In genomic region chr19:44072543-44073401, GRCh38 we compare ENCODE assay signal across 8 cellular contexts. TPM values are rescaled to one million over a fixed set of nuclear protein-coding genes. Genes with fewer than 3 reads are reported as not detected.
A peak's percentile ranks its signal among the peaks of the same experiment; 100 is the strongest.
DNase-seq lines count a peak whose midpoint lies in the region; ATAC-seq and TF ChIP-seq lines count a peak whose summit lies in the region.

No MANE protein-coding gene starts in this region.

- H3K36me3 ChIP-seq in right atrium auricular region (peaks cover 9% of the 10 kb centered on the region), sigmoid colon (peaks cover 0 to 7% (median 2%) of the 10 kb centered on the region in 4 donors)

- H3K9me3 ChIP-seq in right atrium auricular region: peaks cover 0 to 13% of the 10 kb centered on the region in 2 donors
- peaks cover 0 to 10% (median 1%) of the 10 kb centered on the region in 4 donors for H3K9me3 ChIP-seq in sigmoid colon

- CTCF ChIA-PET in activated CD8-positive, alpha-beta T cell treated with anti-CD3 and anti-CD28 coated beads, Interleukin-2, amount 10 ng/mL, durations not matched to agents 7 days and 5 days (lab: Charles Lee): interaction anchor here (1.1 to 1.3 kb wide), 2 partner anchors 22 to 92 kb away, joined by 3 to 8 read pairs; partner anchors contain the start of gene ZNF226

- WGBS in sigmoid colon, 2 donors: 19 to 24% methylated on average over 18 of the region's 18 CpGs

- POLR2A ChIA-PET in activated CD8-positive, alpha-beta T cell treated with anti-CD3 and anti-CD28 coated beads, Interleukin-2, amount 10 ng/mL, durations not matched to agents 7 days and 5 days (lab: Charles Lee): interaction anchor here (0.6 to 1.2 kb wide), 3 partner anchors 14 to 69 kb away, joined by 3 to 4 read pairs (median 3); partner anchors contain the start of gene ZNF224

- peaks cover 33% of the 10 kb centered on the region for H3K4me1 Mint-ChIP-seq in activated naive CD4-positive, alpha-beta T cell treated with anti-CD3 and anti-CD28 coated beads, Interleukin-2, amount 50 U/mL, for 24 hours
- peaks cover 23% of the 10 kb centered on the region for H3K4me1 Mint-ChIP-seq in activated CD8-positive, alpha-beta T cell treated with anti-CD3 and anti-CD28 coated beads, Interleukin-2, amount 10 ng/mL, durations not matched to agents 7 days and 5 days (ENCODE audit: low read depth)

- no peak for ATAC-seq in activated CD8-positive, alpha-beta T cell treated with anti-CD3 and anti-CD28 coated beads, Interleukin-2, amount 10 ng/mL, durations not matched to agents 7 days and 5 days
- ATAC-seq in HG03175 (IDR thresholded peaks at IDR 0.05; ENCODE audit: unreplicated experiment) (no peak), GM18907 (IDR thresholded peaks at IDR 0.05; ENCODE audit: unreplicated experiment) (no peak)

- TF ChIP-seq CTCF in right atrium auricular region (IDR thresholded peaks at IDR 0.05) (no peak), sigmoid colon (IDR thresholded peaks at IDR 0.05) (no peak)

- H3K27ac ChIP-seq in right atrium auricular region (peak overlapping the region in 1 of 2 donors; percentile 54), sigmoid colon (peak overlapping the region in 3 of 4 donors; percentile 64 to 68 (median 67))

- H3K36me3 Mint-ChIP-seq in activated naive CD4-positive, alpha-beta T cell treated with anti-CD3 and anti-CD28 coated beads, Interleukin-2, amount 50 U/mL, for 24 hours: peaks cover 29% of the 10 kb centered on the region
- H3K36me3 Mint-ChIP-seq in activated CD8-positive, alpha-beta T cell treated with anti-CD3 and anti-CD28 coated beads, Interleukin-2, amount 10 ng/mL, durations not matched to agents 7 days and 5 days (ENCODE audit: low read depth): peaks cover 25% of the 10 kb centered on the region

- no peaks in the 10 kb centered on the region for H3K27me3 Mint-ChIP-seq in activated naive CD4-positive, alpha-beta T cell treated with anti-CD3 and anti-CD28 coated beads, Interleukin-2, amount 50 U/mL, for 24 hours
- H3K27me3 Mint-ChIP-seq in activated CD8-positive, alpha-beta T cell treated with anti-CD3 and anti-CD28 coated beads, Interleukin-2, amount 10 ng/mL, durations not matched to agents 7 days and 5 days (ENCODE audit: low read depth): no peaks in the 10 kb centered on the region

- H3K4me1 ChIP-seq in right atrium auricular region (peaks cover 0 to 16% of the 10 kb centered on the region in 2 donors), sigmoid colon (peaks cover 0 to 14% (median 10%) of the 10 kb centered on the region in 4 donors)

- intact Hi-C loops in sigmoid colon (cut with DNase I): loop anchor here (2.0 kb wide), 1 partner anchor 22 kb away; the partner anchor contains the start of gene ZNF224

- peak overlapping the region; percentile 94 for H3K4me3 Mint-ChIP-seq in activated naive CD4-positive, alpha-beta T cell treated with anti-CD3 and anti-CD28 coated beads, Interleukin-2, amount 50 U/mL, for 24 hours
- H3K4me3 Mint-ChIP-seq in activated CD8-positive, alpha-beta T cell treated with anti-CD3 and anti-CD28 coated beads, Interleukin-2, amount 10 ng/mL, durations not matched to agents 7 days and 5 days: peak overlapping the region; percentile 78

- H3K27me3 ChIP-seq in right atrium auricular region (no peaks in the 10 kb centered on the region), sigmoid colon (no peaks in the 10 kb centered on the region)

- no peak for TF ChIP-seq POLR2A in sigmoid colon (IDR thresholded peaks at IDR 0.05)

- peaks cover 31% of the 10 kb centered on the region for H3K9me3 Mint-ChIP-seq in activated naive CD4-positive, alpha-beta T cell treated with anti-CD3 and anti-CD28 coated beads, Interleukin-2, amount 50 U/mL, for 24 hours
- H3K9me3 Mint-ChIP-seq in activated CD8-positive, alpha-beta T cell treated with anti-CD3 and anti-CD28 coated beads, Interleukin-2, amount 10 ng/mL, durations not matched to agents 7 days and 5 days (ENCODE audit: insufficient read depth): peaks cover 25% of the 10 kb centered on the region

- DNase-seq in activated naive CD4-positive, alpha-beta T cell (lab: John Stamatoyannopoulos, UW): no peak
- DNase-seq in activated CD8-positive, alpha-beta T cell treated with anti-CD3 and anti-CD28 coated beads, Interleukin-2, amount 10 ng/mL, durations not matched to agents 7 days and 5 days: peak; percentile 24
- DNase-seq in right atrium auricular region (ENCODE audit: low spot score) (no peak), sigmoid colon (no peak)
- DNase-seq in activated CD4-positive, CD25-positive, alpha-beta regulatory T cell treated with anti-CD3 and anti-CD28 coated beads, Interleukin-2, amount 50 U/mL, for 72 hours: no peak

- peak overlapping the region; percentile 56 to 72 for H3K4me3 ChIP-seq in right atrium auricular region
- peak overlapping the region; percentile 47 to 68 (median 62) for H3K4me3 ChIP-seq in sigmoid colon

- H3K27ac Mint-ChIP-seq in activated naive CD4-positive, alpha-beta T cell treated with anti-CD3 and anti-CD28 coated beads, Interleukin-2, amount 50 U/mL, for 24 hours: peak overlapping the region; percentile 3
- peak overlapping the region; percentile 77 for H3K27ac Mint-ChIP-seq in activated CD8-positive, alpha-beta T cell treated with anti-CD3 and anti-CD28 coated beads, Interleukin-2, amount 10 ng/mL, durations not matched to agents 7 days and 5 days

- TF ChIP-seq EP300 in sigmoid colon (IDR thresholded peaks at IDR 0.05): no peak

RNA-seq across cellular contexts. Expression of gene ZNF284, which starts 0.8 kb away (rescaled TPM):
- 1 to 10 TPM; 2.2 to 2.5 TPM for total RNA-seq in activated CD8-positive, alpha-beta T cell treated with anti-CD3 and anti-CD28 coated beads, Interleukin-2, amount 10 ng/mL, durations not matched to agents 7 days and 5 days
- 1 to 10 TPM; 1.2 to 1.6 TPM for total RNA-seq in right atrium auricular region
- 1 to 10 TPM; 1.8 to 3.6 (median 2.6) TPM for total RNA-seq in sigmoid colon
- polyA plus RNA-seq in sigmoid colon: under 1 TPM; 0.46 to 0.99 (median 0.60) TPM

RNA-seq across cellular contexts. Expression of gene ZNF223, which starts 20.9 kb away (rescaled TPM):
- not detected for total RNA-seq in activated CD8-positive, alpha-beta T cell treated with anti-CD3 and anti-CD28 coated beads, Interleukin-2, amount 10 ng/mL, durations not matched to agents 7 days and 5 days
- total RNA-seq in right atrium auricular region (1 to 10 TPM; 4.2 to 5.4 TPM), sigmoid colon (1 to 10 TPM; 2.5 to 5.0 (median 4.2) TPM)
- 1 to 10 TPM; 3.0 to 3.7 (median 3.1) TPM for polyA plus RNA-seq in sigmoid colon

RNA-seq across cellular contexts. Expression of gene ZNF224, which starts 21.4 kb away (rescaled TPM):
- 10 to 100 TPM; 26.3 to 27.7 TPM for total RNA-seq in activated CD8-positive, alpha-beta T cell treated with anti-CD3 and anti-CD28 coated beads, Interleukin-2, amount 10 ng/mL, durations not matched to agents 7 days and 5 days
- total RNA-seq in right atrium auricular region (10 to 100 TPM in 1 of 2 donors, 1 to 10 TPM in 1; 7.8 to 19.0 TPM), sigmoid colon (10 to 100 TPM; 16.6 to 23.0 (median 19.6) TPM)
- 10 to 100 TPM in 1 of 3 donors, 1 to 10 TPM in 2; 7.2 to 16.1 (median 7.4) TPM for polyA plus RNA-seq in sigmoid colon

RNA-seq across cellular contexts. Expression of gene ZNF225, which starts 40.4 kb away (rescaled TPM):
- total RNA-seq in activated CD8-positive, alpha-beta T cell treated with anti-CD3 and anti-CD28 coated beads, Interleukin-2, amount 10 ng/mL, durations not matched to agents 7 days and 5 days: 1 to 10 TPM; 4.1 to 4.5 TPM
- total RNA-seq in right atrium auricular region: 1 to 10 TPM; 2.2 to 2.8 TPM
- 1 to 10 TPM; 3.0 to 4.9 (median 3.4) TPM for total RNA-seq in sigmoid colon
- polyA plus RNA-seq in sigmoid colon: 1 to 10 TPM in 2 of 3 donors, under 1 TPM in 1; 0.60 to 2.1 (median 1.2) TPM

RNA-seq across cellular contexts. Expression of gene ZNF222, which starts 47.6 kb away (rescaled TPM):
- total RNA-seq in activated CD8-positive, alpha-beta T cell treated with anti-CD3 and anti-CD28 coated beads, Interleukin-2, amount 10 ng/mL, durations not matched to agents 7 days and 5 days: 1 to 10 TPM; 2.6 to 3.0 TPM
- total RNA-seq in right atrium auricular region: 1 to 10 TPM; 2.4 to 2.9 TPM
- total RNA-seq in sigmoid colon: 1 to 10 TPM; 1.9 to 3.8 (median 2.4) TPM
- polyA plus RNA-seq in sigmoid colon: 1 to 10 TPM in 2 of 3 donors, under 1 TPM in 1; 0.60 to 2.1 (median 1.6) TPM
